Comparison of ENCODE assay signal across 15 cellular contexts in the genomic region with DNA sequence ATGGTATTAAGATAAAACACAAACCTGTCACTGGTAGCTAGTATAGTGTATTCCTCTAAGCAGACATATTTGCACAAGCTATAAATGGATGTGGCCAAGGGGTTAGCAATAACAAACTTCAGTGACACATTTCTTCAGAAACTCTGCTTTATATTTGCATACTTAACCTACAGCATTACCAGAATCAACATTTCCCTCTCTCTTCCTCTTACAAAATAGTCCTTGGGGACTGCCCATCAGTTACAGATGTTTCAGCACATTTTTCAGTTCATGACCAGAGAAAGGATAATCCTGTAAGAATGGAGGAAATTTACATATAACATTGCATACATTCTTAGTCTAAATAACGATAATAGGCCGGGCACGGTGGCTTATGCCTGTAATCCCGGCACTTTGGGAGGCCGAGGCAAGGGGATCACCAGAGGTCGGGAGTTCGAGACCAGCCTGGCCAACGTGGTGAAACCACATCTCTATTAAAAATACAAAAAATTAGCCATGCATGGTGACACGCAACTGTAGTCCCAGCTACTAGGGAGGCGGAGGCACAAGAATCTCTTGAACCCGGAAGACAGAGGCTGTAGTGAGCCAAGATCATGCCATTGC. TPM values are rescaled to one million over a fixed set of nuclear protein-coding genes. Genes with fewer than 3 reads are reported as not detected.
A peak's percentile ranks its signal among the peaks of the same experiment; 100 is the strongest.
DNase-seq lines count a peak whose midpoint lies in the region; ATAC-seq and TF ChIP-seq lines count a peak whose summit lies in the region.
"Had no signal": no experiment of that assay in that cellular context is flagged by ENCODE, and none has a peak within 500 bp of the region (broad histone marks: within the 10 kb centered on the region; RNA-seq: fewer than 3 reads in every experiment).

No MANE protein-coding gene starts in this region.

- no peak overlapping the region for H4K8ac ChIP-seq in mesenchymal stem cell (ENCODE audit: low read length)

- WGBS in mesenchymal stem cell = 91% methylated on average over 10 of the region's 11 CpGs
- WGBS in heart left ventricle, 4 donors = 87 to 93% (median 91%) methylated on average over 11 of the region's 11 CpGs

- no peak overlapping the region for H2BK12ac ChIP-seq in mesenchymal stem cell (ENCODE audit: low read length in 2 of 2)

- H3K79me1 ChIP-seq in mesenchymal stem cell (replicated peaks; ENCODE audit: low read length, poor library complexity, severe bottlenecking) = no peaks in the 10 kb centered on the region

- H3K27ac ChIP-seq in mesenchymal stem cell (ENCODE audit: low read length, poor library complexity, severe bottlenecking) (no peak overlapping the region), heart left ventricle (no peak overlapping the region)
- H3K27ac ChIP-seq: vagina had no signal

- intact Hi-C loops in left ventricle myocardium superior (cut with micrococcal nuclease) = no loop called here
- intact Hi-C loops in heart left ventricle (cut with DNase I) = loop anchor here in 1 of 10 donors (5.0 kb wide), 1 partner anchor 47 kb away; no protein-coding TSS in a partner anchor

- no peak overlapping the region for H2BK15ac ChIP-seq in mesenchymal stem cell (ENCODE audit: low read depth, poor library complexity, severe bottlenecking)

- H3K14ac ChIP-seq in mesenchymal stem cell (ENCODE audit: low read length in 2 of 2) = no peak overlapping the region

- H3K9me3 ChIP-seq in mesenchymal stem cell (ENCODE audit: control insufficient read depth, low read length) (no peaks in the 10 kb centered on the region), heart left ventricle (peaks cover 0 to 6% (median 0%) of the 10 kb centered on the region in 12 donors)
- H3K9me3 ChIP-seq: vagina had no signal

- TF ChIP-seq CTCF in heart left ventricle (IDR thresholded peaks at IDR 0.05) = no peak

- H3K36me3 ChIP-seq in mesenchymal stem cell (ENCODE audit: control insufficient read depth in 1 of 2, insufficient read depth in 2 of 2, low read depth in 1 of 2, low read length in 2 of 2) (no peaks in the 10 kb centered on the region), heart left ventricle (no peaks in the 10 kb centered on the region)
- H3K36me3 ChIP-seq: vagina had no signal

- H3K4ac ChIP-seq in mesenchymal stem cell (ENCODE audit: low read depth in 1 of 2, low read length in 2 of 2) = no peak overlapping the region

- peak; percentile 95 for ATAC-seq in GM18868 (IDR thresholded peaks at IDR 0.05; ENCODE audit: unreplicated experiment)
- peak; percentile 93 for ATAC-seq in GM21576 (IDR thresholded peaks at IDR 0.05; ENCODE audit: unreplicated experiment)
- peak; percentile 97 for ATAC-seq in HG03159 (IDR thresholded peaks at IDR 0.05; ENCODE audit: unreplicated experiment)
- ATAC-seq in left ventricle myocardium superior = no peak
- no peak for ATAC-seq in heart left ventricle
- ATAC-seq: naive thymus-derived CD4-positive, alpha-beta T cell; SK-N-SH treated with all-trans-retinoic acid at 6 μM for 48 hours had no signal

- H3K27me3 ChIP-seq in mesenchymal stem cell (ENCODE audit: control insufficient read depth in 1 of 2, insufficient read depth in 1 of 2, low read length in 2 of 2) (no peaks in the 10 kb centered on the region), heart left ventricle (no peaks in the 10 kb centered on the region)
- H3K27me3 ChIP-seq: vagina had no signal

- H2AFZ ChIP-seq in mesenchymal stem cell (ENCODE audit: low read depth, low read length) = no peak overlapping the region

- H3K18ac ChIP-seq in mesenchymal stem cell (ENCODE audit: low read depth in 1 of 2, low read length in 2 of 2) = no peak overlapping the region

- no peak overlapping the region for H2AK5ac ChIP-seq in mesenchymal stem cell (ENCODE audit: low read length, severe bottlenecking)

- no peaks in the 10 kb centered on the region for H3K4me1 ChIP-seq in mesenchymal stem cell (ENCODE audit: control insufficient read depth, insufficient read depth, low read depth, low read length)
- no peaks in the 10 kb centered on the region for H3K4me1 ChIP-seq in heart left ventricle
- H3K4me1 ChIP-seq: vagina had no signal

- no peak overlapping the region for H2BK5ac ChIP-seq in mesenchymal stem cell (ENCODE audit: low read depth, low read length, poor library complexity, severe bottlenecking)

- no peak overlapping the region for H4K91ac ChIP-seq in mesenchymal stem cell (ENCODE audit: low read length)

- H3K23ac ChIP-seq in mesenchymal stem cell (ENCODE audit: low read length in 2 of 2) = no peak overlapping the region

- TF ChIP-seq POLR2A in heart left ventricle (IDR thresholded peaks at IDR 0.05) = no peak

- no peak overlapping the region for H3K4me2 ChIP-seq in mesenchymal stem cell (ENCODE audit: low read length, poor library complexity, severe bottlenecking)

- DNase-seq in mesenchymal stem cell (peak; percentile 27), left ventricle myocardium superior (no peak), amniotic stem cell (lab: John Stamatoyannopoulos, UW) (no peak), DMS153 (lab: John Stamatoyannopoulos, UW) (no peak), heart left ventricle (no peak)
- DNase-seq: caudate nucleus; DMS79; naive thymus-derived CD4-positive, alpha-beta T cell; NCI-H2029 treated with DMSO at 0.1 percent for 48 hours; stimulated activated CD4-positive, alpha-beta T cell treated with anti-CD3 and anti-CD28 coated beads, Interleukin-2, amount 100 ng/mL, for 24 hours had no signal

- H3K9ac ChIP-seq in mesenchymal stem cell (ENCODE audit: low read length) = no peak overlapping the region

- H3K4me3 ChIP-seq in mesenchymal stem cell (ENCODE audit: insufficient read depth in 1 of 2, low read depth in 1 of 2, low read length in 2 of 2) (no peak overlapping the region), heart left ventricle (no peak overlapping the region)
- H3K4me3 ChIP-seq: vagina had no signal

- no peak overlapping the region for H2BK120ac ChIP-seq in mesenchymal stem cell (ENCODE audit: low read depth, low read length)

RNA-seq across cellular contexts. Expression of gene SLC1A1, which starts 25.3 kb away (rescaled TPM):
- polyA plus RNA-seq in mesenchymal stem cell (2013, experiment 1 of 2) = 3.6 TPM
- 3.8 TPM for polyA plus RNA-seq in mesenchymal stem cell (2013, experiment 2 of 2)
- total RNA-seq in left ventricle myocardium superior (2.1 TPM), heart left ventricle (1 to 10 TPM; 1.1 to 4.6 (median 2.1) TPM)
- polyA plus RNA-seq in heart left ventricle = 1 to 10 TPM; 1.0 to 1.5 TPM
- polyA plus RNA-seq: naive thymus-derived CD4-positive, alpha-beta T cell had no signal

Comparison
In these comparisons a context has a peak if more than half of its experiments do, and no peak if none do; other contexts are left out.
1. ATAC-seq: peak in GM18868 (single experiment), GM21576 (single experiment) and HG03159 (single experiment); none in left ventricle myocardium superior (single experiment) and heart left ventricle (0 of 4).